ENCODE assay signal across 9 cellular contexts in genomic region chr12:50112456-50113218, GRCh38. TPM values are rescaled to one million over a fixed set of nuclear protein-coding genes. Genes with fewer than 3 reads are reported as not detected.
A peak's percentile ranks its signal among the peaks of the same experiment; 100 is the strongest.
DNase-seq lines count a peak whose midpoint lies in the region; ATAC-seq and TF ChIP-seq lines count a peak whose summit lies in the region.
"Had no signal": no experiment of that assay in that cellular context is flagged by ENCODE, and none has a peak within 500 bp of the region (broad histone marks: within the 10 kb centered on the region; RNA-seq: fewer than 3 reads in every experiment).

No MANE protein-coding gene starts in this region.

- DNase-seq in NCI-H2107 treated with DMSO at 0.1 percent for 48 hours (lab: John Stamatoyannopoulos, UW; ENCODE audit: unreplicated experiment) (peak; percentile 59), NCI-H2107 (lab: John Stamatoyannopoulos, UW) (no peak), Kasumi-1 (lab: John Stamatoyannopoulos, UW) (peak; percentile 62 to 66), WTC11 (ENCODE audit: low spot score) (no peak), glomerular visceral epithelial cell (ENCODE audit: extremely low spot score) (peak; percentile 39), pons (ENCODE audit: low spot score) (peak; percentile 61), EL (no peak)

- no peaks in the 10 kb centered on the region for H3K9me3 Mint-ChIP-seq in WTC11

- H3K27me3 Mint-ChIP-seq in WTC11 (ENCODE audit: low read depth) = no peaks in the 10 kb centered on the region

- POLR2A ChIA-PET in WTC11 (lab: Charles Lee) = interaction anchor here (0.6 to 4.2 kb wide), 12 partner anchors 8 to 203 kb away, joined by 3 to 50 read pairs (median 4); partner anchors contain the start of genes CERS5, LIMA1 and SMARCD1

- H3K27ac Mint-ChIP-seq in WTC11 = peak overlapping the region; percentile 99

- no peak for TF ChIP-seq CTCF in WTC11 (IDR thresholded peaks at IDR 0.05)

- H3K4me3 Mint-ChIP-seq in WTC11 = peak overlapping the region; percentile 99

- H3K4me1 Mint-ChIP-seq in WTC11 = peaks cover 19% of the 10 kb centered on the region

- ATAC-seq in WTC11 = no peak
- ATAC-seq in GM21723 (IDR thresholded peaks at IDR 0.05; ENCODE audit: unreplicated experiment) = no peak

- CTCF ChIA-PET in WTC11 (lab: Charles Lee) = interaction anchor here (0.6 to 4.8 kb wide), 38 partner anchors 8 to 246 kb away, joined by 3 to 165 read pairs (median 7); partner anchors contain the start of genes CERS5, GPD1, LIMA1 and SMARCD1

- H3K36me3 Mint-ChIP-seq in WTC11 = no peaks in the 10 kb centered on the region

TF ChIP-seq in WTC11, 78 proteins besides CTCF, POLR2A, EP300 and RAD21:
- TF ChIP-seq FOXP1 (CRISPR knock-in tag; IDR thresholded peaks at IDR 0.05; ENCODE audit: borderline replicate concordance) = 0 out of 2 replicates have a peak, but pooled peaks have one; percentile 1
- TF ChIP-seq, protein P1, sequence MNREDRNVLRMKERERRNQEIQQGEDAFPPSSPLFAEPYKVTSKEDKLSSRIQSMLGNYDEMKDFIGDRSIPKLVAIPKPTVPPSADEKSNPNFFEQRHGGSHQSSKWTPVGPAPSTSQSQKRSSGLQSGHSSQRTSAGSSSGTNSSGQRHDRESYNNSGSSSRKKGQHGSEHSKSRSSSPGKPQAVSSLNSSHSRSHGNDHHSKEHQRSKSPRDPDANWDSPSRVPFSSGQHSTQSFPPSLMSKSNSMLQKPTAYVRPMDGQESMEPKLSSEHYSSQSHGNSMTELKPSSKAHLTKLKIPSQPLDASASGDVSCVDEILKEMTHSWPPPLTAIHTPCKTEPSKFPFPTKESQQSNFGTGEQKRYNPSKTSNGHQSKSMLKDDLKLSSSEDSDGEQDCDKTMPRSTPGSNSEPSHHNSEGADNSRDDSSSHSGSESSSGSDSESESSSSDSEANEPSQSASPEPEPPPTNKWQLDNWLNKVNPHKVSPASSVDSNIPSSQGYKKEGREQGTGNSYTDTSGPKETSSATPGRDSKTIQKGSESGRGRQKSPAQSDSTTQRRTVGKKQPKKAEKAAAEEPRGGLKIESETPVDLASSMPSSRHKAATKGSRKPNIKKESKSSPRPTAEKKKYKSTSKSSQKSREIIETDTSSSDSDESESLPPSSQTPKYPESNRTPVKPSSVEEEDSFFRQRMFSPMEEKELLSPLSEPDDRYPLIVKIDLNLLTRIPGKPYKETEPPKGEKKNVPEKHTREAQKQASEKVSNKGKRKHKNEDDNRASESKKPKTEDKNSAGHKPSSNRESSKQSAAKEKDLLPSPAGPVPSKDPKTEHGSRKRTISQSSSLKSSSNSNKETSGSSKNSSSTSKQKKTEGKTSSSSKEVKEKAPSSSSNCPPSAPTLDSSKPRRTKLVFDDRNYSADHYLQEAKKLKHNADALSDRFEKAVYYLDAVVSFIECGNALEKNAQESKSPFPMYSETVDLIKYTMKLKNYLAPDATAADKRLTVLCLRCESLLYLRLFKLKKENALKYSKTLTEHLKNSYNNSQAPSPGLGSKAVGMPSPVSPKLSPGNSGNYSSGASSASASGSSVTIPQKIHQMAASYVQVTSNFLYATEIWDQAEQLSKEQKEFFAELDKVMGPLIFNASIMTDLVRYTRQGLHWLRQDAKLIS (CRISPR knock-in tag; IDR thresholded peaks at IDR 0.05; ENCODE audit: borderline replicate concordance) = no peak
- no peak for TF ChIP-seq ZNF232 (CRISPR knock-in tag; IDR thresholded peaks at IDR 0.05)
- TF ChIP-seq NR1H2 (CRISPR knock-in tag; IDR thresholded peaks at IDR 0.05) = no peak
- TF ChIP-seq ZNF671 (CRISPR knock-in tag; IDR thresholded peaks at IDR 0.05) = no peak
- TF ChIP-seq TP53 (CRISPR knock-in tag; IDR thresholded peaks at IDR 0.05) = no peak
TF ChIP-seq in WTC11: peak in this region for 1.

RNA-seq across cellular contexts. Expression of gene COX14, which starts 0.6 kb away (rescaled TPM):
- total RNA-seq in WTC11 (2021) = 34.0 to 41.4 TPM (median 40.4 TPM) in 3 replicates

RNA-seq across cellular contexts. Expression of gene GPD1, which starts 8.8 kb away (rescaled TPM):
- 0.39 to 0.77 TPM (median 0.62 TPM) in 3 replicates for total RNA-seq in WTC11 (2021)

RNA-seq across cellular contexts. Expression of gene SMARCD1, which starts 27.5 kb away (rescaled TPM):
- total RNA-seq in WTC11 (2021) = 150 to 165 TPM (median 152 TPM) in 3 replicates

RNA-seq across cellular contexts. Expression of gene CERS5, which starts 54.5 kb away (rescaled TPM):
- total RNA-seq in WTC11 (2021) = 47.8 to 55.8 TPM (median 51.7 TPM) in 3 replicates

RNA-seq across cellular contexts. Expression of gene ASIC1, which starts 55.2 kb away (rescaled TPM):
- total RNA-seq in WTC11 (2021) = 3.9 to 4.9 TPM (median 4.5 TPM) in 3 replicates
- total RNA-seq: Daoy had no signal

Comparison
In these comparisons a context has a peak if more than half of its experiments do, and no peak if none do; other contexts are left out.
1. DNase-seq: peak in NCI-H2107 treated with DMSO at 0.1 percent for 48 hours (single experiment), Kasumi-1 (2 of 2), glomerular visceral epithelial cell (single experiment) and pons (single experiment); none in NCI-H2107 (single experiment), WTC11 (single experiment) and EL (single experiment).